In genomic region chr14:20458031-20458789, GRCh38 we compare ENCODE assay signal across 1 cellular context.
TF ChIP-seq lines count a peak whose summit lies in the region.

No MANE protein-coding gene starts in this region.

TF ChIP-seq in endothelial cell of umbilical vein, 7 proteins besides CTCF, POLR2A, EP300 and RAD21:
- TF ChIP-seq MAX (IDR thresholded peaks at IDR 0.05; ENCODE audit: insufficient read depth, insufficient read length) = no peak
- TF ChIP-seq POLR2AphosphoS5 (IDR thresholded peaks at IDR 0.05; ENCODE audit: insufficient read depth, low read depth, low read length) = peak; percentile 2
- no peak for TF ChIP-seq EZH2 (IDR thresholded peaks at IDR 0.05; ENCODE audit: borderline replicate concordance, low read depth, low read length, severe bottlenecking)
- no peak for TF ChIP-seq GATA2 (IDR thresholded peaks at IDR 0.05; ENCODE audit: insufficient read depth, insufficient read length, low read depth, low read length)
